Comparison of ENCODE assay signal across 23 cellular contexts in genomic region chr14:85958069-85958468, GRCh38.
"Had no signal": no experiment of that assay in that cellular context is flagged by ENCODE, and none has a peak within 500 bp of the region (broad histone marks: within the 10 kb centered on the region; RNA-seq: fewer than 3 reads in every experiment).

No MANE protein-coding gene starts in this region.

- H3K27ac ChIP-seq: cardiac muscle cell, thoracic aorta, upper lobe of left lung had no signal

- H3K4me3 ChIP-seq: cardiac muscle cell, lung, thoracic aorta, upper lobe of left lung had no signal

- H3K36me3 Mint-ChIP-seq: activated naive CD4-positive, alpha-beta T cell treated with anti-CD3 and anti-CD28 coated beads, Interleukin-2, amount 10 ng/mL, durations not matched to agents 7 days and 5 days; mesothelial cell of epicardium had no signal

- H3K4me1 ChIP-seq: upper lobe of left lung had no signal

- H3K27me3 Mint-ChIP-seq: activated B cell treated with CpG ODN at 0.5 μM for 24 hours; activated CD4-positive, alpha-beta memory T cell treated with anti-CD3 and anti-CD28 coated beads for 36 hours; activated naive CD4-positive, alpha-beta T cell treated with anti-CD3 and anti-CD28 coated beads, Interleukin-2, amount 10 ng/mL, durations not matched to agents 7 days and 5 days; activated naive CD8-positive, alpha-beta T cell treated with anti-CD3 and anti-CD28 coated beads, Interleukin-2, amount 50 U/mL, for 24 hours; naive thymus-derived CD8-positive, alpha-beta T cell had no signal

- H3K27ac Mint-ChIP-seq: activated B cell treated with CpG ODN at 0.5 μM for 24 hours; activated CD4-positive, alpha-beta memory T cell treated with anti-CD3 and anti-CD28 coated beads for 36 hours; activated naive CD4-positive, alpha-beta T cell treated with anti-CD3 and anti-CD28 coated beads, Interleukin-2, amount 10 ng/mL, durations not matched to agents 7 days and 5 days; activated naive CD8-positive, alpha-beta T cell treated with anti-CD3 and anti-CD28 coated beads, Interleukin-2, amount 50 U/mL, for 24 hours; immature natural killer cell; mesothelial cell of epicardium; naive thymus-derived CD8-positive, alpha-beta T cell; progenitor cell of endocrine pancreas; T-helper 1 cell treated with Interleukin-12 subunit alpha and Interleukin-12 subunit beta and Interleukin-4 antibody, amounts not matched to agents 30 μg/mL and 1 μg/mL, for 36 hours had no signal

- H3K4me1 Mint-ChIP-seq: activated naive CD4-positive, alpha-beta T cell treated with anti-CD3 and anti-CD28 coated beads, Interleukin-2, amount 10 ng/mL, durations not matched to agents 7 days and 5 days; activated naive CD8-positive, alpha-beta T cell treated with anti-CD3 and anti-CD28 coated beads, Interleukin-2, amount 50 U/mL, for 24 hours; mesothelial cell of epicardium had no signal

- H3K36me3 ChIP-seq: cardiac muscle cell, thoracic aorta, upper lobe of left lung had no signal

- H3K4me3 Mint-ChIP-seq: activated B cell treated with CpG ODN at 0.5 μM for 24 hours; activated CD4-positive, alpha-beta memory T cell treated with anti-CD3 and anti-CD28 coated beads for 36 hours; activated naive CD4-positive, alpha-beta T cell treated with anti-CD3 and anti-CD28 coated beads, Interleukin-2, amount 10 ng/mL, durations not matched to agents 7 days and 5 days; activated naive CD8-positive, alpha-beta T cell treated with anti-CD3 and anti-CD28 coated beads, Interleukin-2, amount 50 U/mL, for 24 hours; immature natural killer cell; mesothelial cell of epicardium; naive thymus-derived CD8-positive, alpha-beta T cell; T-helper 1 cell treated with Interleukin-12 subunit alpha and Interleukin-12 subunit beta and Interleukin-4 antibody, amounts not matched to agents 30 μg/mL and 1 μg/mL, for 36 hours had no signal

- DNase-seq: activated B cell treated with CpG ODN at 0.5 μM for 24 hours; activated CD4-positive, alpha-beta memory T cell treated with anti-CD3 and anti-CD28 coated beads for 36 hours; activated CD4-positive, alpha-beta T cell treated with anti-CD3 and anti-CD28 coated beads for 4 hours; activated effector memory CD4-positive, alpha-beta T cell treated with anti-CD3 and anti-CD28 coated beads, Interleukin-2, amount 50 U/mL, for 16 hours; activated naive CD4-positive, alpha-beta T cell treated with anti-CD3 and anti-CD28 coated beads, Interleukin-2, amount 10 ng/mL, durations not matched to agents 7 days and 5 days; activated naive CD8-positive, alpha-beta T cell treated with anti-CD3 and anti-CD28 coated beads, Interleukin-2, amount 50 U/mL, for 24 hours; dermis blood vessel endothelial cell; effector CD8-positive, alpha-beta T cell; foreskin melanocyte; immature natural killer cell; naive thymus-derived CD8-positive, alpha-beta T cell; retina; stimulated activated CD4-positive, alpha-beta T cell treated with anti-CD3 and anti-CD28 coated beads, Interleukin-4, amount 100 ng/mL, for 1 hour; stimulated activated naive CD4-positive, alpha-beta T cell; T1000; upper lobe of left lung had no signal

- ATAC-seq: activated naive CD8-positive, alpha-beta T cell treated with anti-CD3 and anti-CD28 coated beads, Interleukin-2, amount 50 U/mL, for 24 hours; left lobe of liver; naive thymus-derived CD8-positive, alpha-beta T cell had no signal

- H3K9me3 Mint-ChIP-seq: activated CD4-positive, alpha-beta memory T cell treated with anti-CD3 and anti-CD28 coated beads for 36 hours; activated naive CD4-positive, alpha-beta T cell treated with anti-CD3 and anti-CD28 coated beads, Interleukin-2, amount 10 ng/mL, durations not matched to agents 7 days and 5 days; immature natural killer cell; mesothelial cell of epicardium; naive thymus-derived CD8-positive, alpha-beta T cell; T-helper 1 cell treated with Interleukin-12 subunit alpha and Interleukin-12 subunit beta and Interleukin-4 antibody, amounts not matched to agents 30 μg/mL and 1 μg/mL, for 36 hours had no signal

- H3K27me3 ChIP-seq: cardiac muscle cell, upper lobe of left lung had no signal

- H3K9me3 ChIP-seq: thoracic aorta, upper lobe of left lung had no signal
